In genomic region chr15:64622410-64623260, GRCh38 we compare ENCODE assay signal across 9 cellular contexts.
DNase-seq lines count a peak whose midpoint lies in the region; ATAC-seq and TF ChIP-seq lines count a peak whose summit lies in the region.
"Had no signal": no experiment of that assay in that cellular context is flagged by ENCODE, and none has a peak within 500 bp of the region (broad histone marks: within the 10 kb centered on the region; RNA-seq: fewer than 3 reads in every experiment).

No MANE protein-coding gene starts in this region.

- H3K27me3 ChIP-seq in left lung: no peaks in the 10 kb centered on the region
- H3K27me3 ChIP-seq: SJSA1 had no signal

- peak overlapping the region; percentile 10; the same call in 1 of the 2 replicates for H3K4me3 ChIP-seq in SK-N-MC
- no peak overlapping the region for H3K4me3 ChIP-seq in left lung
- H3K4me3 ChIP-seq: SJSA1 had no signal

- H3K4me1 ChIP-seq in left lung: peaks cover 8 to 26% of the 10 kb centered on the region in 2 donors
- H3K4me1 ChIP-seq: SJSA1 had no signal

- no peak overlapping the region for H3K9ac ChIP-seq in SK-N-MC (ENCODE audit: insufficient read length)

- TF ChIP-seq CTCF in left lung (IDR thresholded peaks at IDR 0.05): no peak

- H3K27ac ChIP-seq in SK-N-MC: peak overlapping the region; percentile 52; the same call in 1 of the 2 replicates
- H3K27ac ChIP-seq in left lung: peak overlapping the region in 1 of 2 donors; percentile 9
- H3K27ac ChIP-seq: SJSA1 had no signal

- intact Hi-C loops in left lung (cut with DNase I): no loop called here

- no peaks in the 10 kb centered on the region for H3K9me3 ChIP-seq in SK-N-MC (ENCODE audit: low read depth, low read length)
- no peaks in the 10 kb centered on the region for H3K9me3 ChIP-seq in left lung
- H3K9me3 ChIP-seq: SJSA1 had no signal

- H3K36me3 ChIP-seq in SK-N-MC (ENCODE audit: insufficient read depth, low read length) (peaks cover 8% of the 10 kb centered on the region; the same call in 1 of the 2 replicates), left lung (peaks cover 0 to 5% of the 10 kb centered on the region in 2 donors)

- no peak for ATAC-seq in left lung

- peak; percentile 48 for DNase-seq in activated gamma-delta T cell treated with Interleukin-2 at 50 U/mL for 16 hours
- no peak for DNase-seq in activated gamma-delta T cell (lab: John Stamatoyannopoulos, UW)
- DNase-seq in SK-N-MC (ENCODE audit: low read depth, low spot score): no peak
- peak; percentile 27 for DNase-seq in amniotic epithelial cell (ENCODE audit: low read depth)
- peak; percentile 23 to 85 (median 55) for DNase-seq in stimulated activated naive CD4-positive, alpha-beta T cell (lab: John Stamatoyannopoulos, UW)
- no peak for DNase-seq in NCI-H1930 (lab: John Stamatoyannopoulos, UW)
- no peak for DNase-seq in left lung
- DNase-seq in HK-2 (ENCODE audit: unreplicated experiment): no peak

Comparison
In these comparisons a context has a peak if more than half of its experiments do, and no peak if none do; other contexts are left out.
1. DNase-seq: peak in activated gamma-delta T cell treated with Interleukin-2 at 50 U/mL for 16 hours (single experiment), amniotic epithelial cell (single experiment) and stimulated activated naive CD4-positive, alpha-beta T cell (6 of 6); none in activated gamma-delta T cell (single experiment), SK-N-MC (single experiment), NCI-H1930 (0 of 2), left lung (0 of 2) and HK-2 (single experiment).